In the genomic region with DNA sequence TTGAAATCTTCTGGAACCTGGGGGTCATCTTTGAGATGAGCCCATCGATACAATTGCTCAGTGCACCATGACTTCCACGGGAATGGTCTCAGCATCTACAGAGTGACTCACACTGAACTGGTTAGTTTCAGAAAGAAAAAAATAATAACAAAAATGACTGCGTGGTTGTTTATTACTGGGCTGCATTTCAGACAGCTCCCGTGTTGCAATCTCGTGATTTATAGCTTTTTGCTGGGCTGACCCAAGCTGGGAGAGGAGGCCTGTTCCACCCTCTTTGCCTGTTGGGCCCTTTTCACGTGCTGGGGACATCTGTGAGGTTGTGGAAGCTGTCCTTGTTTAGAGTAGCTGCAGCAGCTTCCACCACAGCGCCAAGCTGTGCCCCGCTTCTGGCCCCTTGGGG, we compare ENCODE assay signal across 18 cellular contexts.
DNase-seq lines count a peak whose midpoint lies in the region; ATAC-seq and TF ChIP-seq lines count a peak whose summit lies in the region.
"Had no signal": no experiment of that assay in that cellular context is flagged by ENCODE, and none has a peak within 500 bp of the region (broad histone marks: within the 10 kb centered on the region; RNA-seq: fewer than 3 reads in every experiment).

No MANE protein-coding gene starts in this region.

- no peak overlapping the region for H2BK12ac ChIP-seq in neuronal stem cell (ENCODE audit: low read length)

- BruUV-seq in mammary epithelial cell (replicated peaks; lab: Mats Ljungman, UMichigan), result no TSS peak

- H4K8ac ChIP-seq in neuronal stem cell (ENCODE audit: low read depth, low read length), result no peak overlapping the region

- no peaks in the 10 kb centered on the region for H3K79me2 ChIP-seq in mammary epithelial cell (ENCODE audit: insufficient read depth, low read length)
- H3K79me2 ChIP-seq: parathyroid adenoma had no signal

- no peak overlapping the region for H3K18ac ChIP-seq in neuronal stem cell (ENCODE audit: low read length)

- H3K79me1 ChIP-seq in neuronal stem cell (ENCODE audit: low read depth, low read length), result no peaks in the 10 kb centered on the region

- no peak overlapping the region for H3K23ac ChIP-seq in neuronal stem cell (ENCODE audit: low read depth, low read length, poor library complexity)

- ATAC-seq in GM21381 (IDR thresholded peaks at IDR 0.05; ENCODE audit: unreplicated experiment), result no peak
- ATAC-seq: SK-N-SH treated with all-trans-retinoic acid at 6 μM for 48 hours had no signal

- no peak overlapping the region for H3K27ac ChIP-seq in mammary epithelial cell (ENCODE audit: insufficient read depth, low read depth, low read length)
- H3K27ac ChIP-seq in neuronal stem cell (replicated peaks; ENCODE audit: low read length), result no peak overlapping the region
- no peak overlapping the region for H3K27ac ChIP-seq in WERI-Rb-1
- H3K27ac ChIP-seq: parathyroid adenoma had no signal

- H2BK5ac ChIP-seq in neuronal stem cell (ENCODE audit: low read length), result no peak overlapping the region

- intact Hi-C loops in mammary epithelial cell (cut with micrococcal nuclease), result loop anchor here (10.0 kb wide), 1 partner anchor 636 kb away; no protein-coding TSS in a partner anchor

- no peak overlapping the region for H3K9ac ChIP-seq in mammary epithelial cell (ENCODE audit: insufficient read depth, low read length)
- H3K9ac ChIP-seq in neuronal stem cell (ENCODE audit: low read depth, low read length, poor library complexity), result no peak overlapping the region
- H3K9ac ChIP-seq: parathyroid adenoma had no signal

- H2BK120ac ChIP-seq in neuronal stem cell (ENCODE audit: low read depth, low read length), result no peak overlapping the region

- DNase-seq in AG20443 (ENCODE audit: low spot score), result peak; percentile 76
- peak; percentile 69 for DNase-seq in MV-4-11 (lab: John Stamatoyannopoulos, UW)
- peak; percentile 51 for DNase-seq in mammary epithelial cell
- peak; percentile 41 for DNase-seq in mucosa of gallbladder (ENCODE audit: low spot score)
- no peak for DNase-seq in neuronal stem cell (ENCODE audit: low spot score)
- no peak for DNase-seq in activated T-cell treated with anti-CD3 and anti-CD28 coated beads for 4 hours
- DNase-seq in WERI-Rb-1, result no peak
- DNase-seq: activated B cell treated with CpG ODN at 0.5 μM for 24 hours; activated CD8-positive, alpha-beta memory T cell treated with anti-CD3 and anti-CD28 coated beads, Interleukin-2, amount 50 U/mL, for 48 hours; activated naive CD8-positive, alpha-beta T cell treated with anti-CD3 and anti-CD28 coated beads, Interleukin-2, amount 10 ng/mL, durations not matched to agents 7 days and 5 days; cortex of kidney; islet precursor cell; NCI-H2081; stimulated activated CD8-positive, alpha-beta memory T cell treated with anti-CD3 and anti-CD28 coated beads, Interleukin-4, amount 100 ng/mL, for 48 hours had no signal

- H2AFZ ChIP-seq in mammary epithelial cell (ENCODE audit: low read depth, low read length) (no peak overlapping the region), neuronal stem cell (ENCODE audit: low read length) (no peak overlapping the region)
- H2AFZ ChIP-seq: parathyroid adenoma had no signal

- H3K4me2 ChIP-seq in mammary epithelial cell (ENCODE audit: insufficient read depth, low read depth, low read length), result no peak overlapping the region
- no peak overlapping the region for H3K4me2 ChIP-seq in neuronal stem cell (ENCODE audit: insufficient read depth, low read length, poor library complexity, severe bottlenecking)

- dilution Hi-C loops in mammary epithelial cell (cut with HindIII; ENCODE audit: low sequenced_read_pairs), result no loop called here

- no peak overlapping the region for H2AK5ac ChIP-seq in neuronal stem cell (ENCODE audit: low read depth, low read length)

- peaks cover under 1% of the 10 kb centered on the region for H3K27me3 ChIP-seq in mammary epithelial cell (ENCODE audit: insufficient read depth, low read length)
- peaks cover 0 to 18% (median 0%) of the 10 kb centered on the region in 3 experiments for H3K27me3 ChIP-seq in neuronal stem cell (ENCODE audit: control insufficient read depth in 3 of 3, insufficient read depth in 3 of 3, low read depth in 1 of 3, low read length in 3 of 3)
- H3K27me3 ChIP-seq in WERI-Rb-1 (ENCODE audit: insufficient read depth, low read depth, severe bottlenecking), result peaks cover 68% of the 10 kb centered on the region
- H3K27me3 ChIP-seq: tibial nerve had no signal

- H3K36me3 ChIP-seq in mammary epithelial cell (ENCODE audit: insufficient read depth, low read length) (no peaks in the 10 kb centered on the region), neuronal stem cell (replicated peaks in 1 of 2; ENCODE audit: control insufficient read depth in 2 of 2, insufficient read depth in 2 of 2, low read length in 2 of 2) (no peaks in the 10 kb centered on the region), WERI-Rb-1 (no peaks in the 10 kb centered on the region)
- H3K36me3 ChIP-seq: tibial nerve had no signal

- CTCF ChIA-PET in mammary epithelial cell (lab: Charles Lee; ENCODE audit: low non-redundant PET), result no interaction called here

- H3K4ac ChIP-seq in neuronal stem cell (ENCODE audit: low read length), result no peak overlapping the region

- H3K9me3 ChIP-seq in mammary epithelial cell (replicated peaks; ENCODE audit: insufficient read depth, low read length), result no peaks in the 10 kb centered on the region
- no peaks in the 10 kb centered on the region for H3K9me3 ChIP-seq in neuronal stem cell (replicated peaks in 1 of 2; ENCODE audit: control insufficient read depth in 2 of 2, insufficient read depth in 1 of 2, low read depth in 1 of 2, low read length in 2 of 2)
- no peaks in the 10 kb centered on the region for H3K9me3 ChIP-seq in WERI-Rb-1 (ENCODE audit: severe bottlenecking)
- H3K9me3 ChIP-seq: tibial nerve had no signal

- no peak overlapping the region for H4K91ac ChIP-seq in neuronal stem cell (ENCODE audit: low read depth, low read length, poor library complexity)

- WGBS in mammary epithelial cell (ENCODE audit: low coverage, missing lambda C conversion rate), result 82% methylated on average over 8 of the region's 8 CpGs
- WGBS in neuronal stem cell (ENCODE audit: extremely low coverage in 2 of 2, insufficient read length in 2 of 2, insufficient replicate concordance in 1 of 2), 2 donors, result no CpG with 5 or more reads among the region's 8 CpGs

- in situ Hi-C loops in mammary epithelial cell (cut with MboI; ENCODE audit: low sequenced_read_pairs in 2 of 2), result no loop called here

- TF ChIP-seq CTCF in mammary epithelial cell (conservative IDR thresholded peaks at IDR 0.05 in 1 of 2, IDR thresholded peaks at IDR 0.05 in 1 of 2; ENCODE audit: extremely low read depth in 1 of 2, insufficient read depth in 1 of 2, low read depth in 1 of 2, low read length in 2 of 2), result no peak
- no peak for TF ChIP-seq CTCF in WERI-Rb-1 (IDR thresholded peaks at IDR 0.05; ENCODE audit: low read depth, low read length)

- no peaks in the 10 kb centered on the region for H4K20me1 ChIP-seq in mammary epithelial cell (ENCODE audit: insufficient read depth, low read length)

- H3K4me1 ChIP-seq in mammary epithelial cell (ENCODE audit: insufficient read depth, low read length) (peaks cover 17% of the 10 kb centered on the region), neuronal stem cell (ENCODE audit: control insufficient read depth in 2 of 2, insufficient read depth in 1 of 2, low read depth in 1 of 2, low read length in 2 of 2) (no peaks in the 10 kb centered on the region)
- H3K4me1 ChIP-seq: parathyroid adenoma had no signal

- H3K4me3 ChIP-seq in mammary epithelial cell (replicated peaks in 1 of 3; ENCODE audit: insufficient read depth in 1 of 3, low read depth in 2 of 3, low read length in 3 of 3), result no peak overlapping the region
- H3K4me3 ChIP-seq in neuronal stem cell (ENCODE audit: low read length in 2 of 2), result no peak overlapping the region
- H3K4me3 ChIP-seq in WERI-Rb-1 (ENCODE audit: low read depth, low read length), result no peak overlapping the region
- H3K4me3 ChIP-seq: tibial nerve had no signal

- H2BK15ac ChIP-seq in neuronal stem cell (ENCODE audit: low read length), result no peak overlapping the region

- no peak overlapping the region for H3K14ac ChIP-seq in neuronal stem cell (ENCODE audit: low read length)

Comparison
In these comparisons a context has a peak if more than half of its experiments do, and no peak if none do; other contexts are left out.
1. DNase-seq: peak in AG20443 (single experiment), MV-4-11 (single experiment), mammary epithelial cell (single experiment) and mucosa of gallbladder (single experiment); none in neuronal stem cell (single experiment), activated T-cell treated with anti-CD3 and anti-CD28 coated beads for 4 hours (single experiment) and WERI-Rb-1 (single experiment).